8 cellular contexts compared by ENCODE assay signal in the genomic region with DNA sequence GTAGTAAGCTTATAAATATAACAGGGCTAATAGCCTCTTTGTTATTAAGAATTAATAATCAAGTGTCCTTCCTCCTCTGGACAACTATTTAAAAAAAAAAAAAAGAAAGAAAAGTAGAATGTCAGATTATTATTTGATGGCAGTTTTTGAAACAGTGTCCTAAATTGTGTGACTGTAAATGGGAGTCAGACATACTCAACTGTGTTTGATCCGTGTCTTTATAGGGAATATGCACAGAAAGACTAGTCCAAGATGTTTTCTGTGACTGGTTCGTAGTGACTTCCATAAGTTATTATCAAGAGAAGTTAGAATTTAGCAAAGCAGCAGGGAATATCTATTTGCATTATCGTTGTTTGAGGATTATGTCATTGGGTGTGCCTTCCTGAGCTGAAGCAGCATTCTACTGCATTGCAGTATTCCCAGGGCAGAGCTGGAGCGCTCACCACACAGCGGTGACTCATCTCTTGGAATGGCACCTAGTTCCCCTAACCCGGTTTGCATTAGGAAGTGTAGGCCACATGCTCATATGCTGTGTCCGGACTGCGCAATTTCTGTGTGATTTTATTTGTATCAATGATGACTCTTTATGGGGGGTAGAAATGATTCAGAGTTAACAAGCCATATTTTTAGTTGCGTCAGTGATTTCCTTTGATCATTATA. TPM values are rescaled to one million over a fixed set of nuclear protein-coding genes. Genes with fewer than 3 reads are reported as not detected.
A peak's percentile ranks its signal among the peaks of the same experiment; 100 is the strongest.
DNase-seq lines count a peak whose midpoint lies in the region; TF ChIP-seq lines count a peak whose summit lies in the region.

No MANE protein-coding gene starts in this region.

- H3K27me3 ChIP-seq in HAP-1 (ENCODE audit: low read depth) (no peaks in the 10 kb centered on the region), PC-9 (ENCODE audit: insufficient read depth, low read depth) (no peaks in the 10 kb centered on the region), endodermal cell (ENCODE audit: control insufficient read depth, insufficient read depth, low read length, poor library complexity, severe bottlenecking) (no peaks in the 10 kb centered on the region), mesendoderm (ENCODE audit: insufficient read depth, low read length, poor library complexity) (no peaks in the 10 kb centered on the region), vagina (no peaks in the 10 kb centered on the region)

- H3K56ac ChIP-seq in mesendoderm (ENCODE audit: low read length): no peak overlapping the region

- H3K36me3 ChIP-seq in HAP-1 (replicated peaks) (peaks cover 13% of the 10 kb centered on the region), PC-9 (ENCODE audit: low read depth) (peaks cover 49% of the 10 kb centered on the region), endodermal cell (ENCODE audit: control insufficient read depth, insufficient read depth, low read length) (peaks cover 51% of the 10 kb centered on the region), mesendoderm (ENCODE audit: control insufficient read depth, insufficient read depth, low read length) (peaks cover 3% of the 10 kb centered on the region), vagina (peaks cover 0 to 24% of the 10 kb centered on the region in 2 donors)

- H2BK5ac ChIP-seq in mesendoderm (ENCODE audit: low read length): no peak overlapping the region

- TF ChIP-seq POLR2A in vagina (IDR thresholded peaks at IDR 0.05): no peak

- CTCF ChIA-PET in PC-9 (lab: Charles Lee): interaction anchor here (1.1 kb wide), 1 partner anchor 623 kb away, joined by 4 read pairs; no protein-coding TSS in a partner anchor

- 71 to 75% methylated on average over 9 of the region's 9 CpGs for WGBS in endodermal cell (ENCODE audit: insufficient coverage in 1 of 2, insufficient read length in 1 of 2), 2 experiments
- WGBS in mesendoderm (ENCODE audit: extremely low coverage, insufficient coverage, low lambda C conversion rate): no CpG with 5 or more reads among the region's 9 CpGs

- H3K79me2 ChIP-seq in PC-9 (ENCODE audit: low read depth) (peaks cover 96% of the 10 kb centered on the region), mesendoderm (ENCODE audit: control insufficient read depth, insufficient read depth, low read length) (peaks cover 62% of the 10 kb centered on the region)

- BruUV-seq in PC-9 (replicated peaks; lab: Mats Ljungman, UMichigan): no TSS peak

- H3K79me1 ChIP-seq in mesendoderm (ENCODE audit: low read length): peaks cover 23% of the 10 kb centered on the region

- intact Hi-C loops in PC-9 (cut with micrococcal nuclease; ENCODE audit: unreplicated experiment): loop anchor here (1.0 to 2.0 kb wide), 3 partner anchors 8 to 57 kb away; a partner anchor contains a TSS
- intact Hi-C loops in vagina (cut with DNase I): no loop called here

- peaks cover 7% of the 10 kb centered on the region for H3K4me1 Mint-ChIP-seq in endodermal cell

- H3K4me2 ChIP-seq in PC-9 (peak overlapping the region; percentile 83), mesendoderm (ENCODE audit: low read length) (no peak overlapping the region)

- H3K27ac ChIP-seq in PC-9: peak overlapping the region; percentile 96
- H3K27ac ChIP-seq in endodermal cell (ENCODE audit: low read depth, low read length): no peak overlapping the region
- H3K27ac ChIP-seq in mesendoderm (ENCODE audit: low read depth, low read length): no peak overlapping the region
- peak overlapping the region; percentile 79 for H3K27ac ChIP-seq in vagina

- no peak overlapping the region for H3K18ac ChIP-seq in mesendoderm (ENCODE audit: low read length)

- H3K4me1 ChIP-seq in HAP-1 (peaks cover 20% of the 10 kb centered on the region), PC-9 (replicated peaks; ENCODE audit: insufficient read depth) (peaks cover 72% of the 10 kb centered on the region), endodermal cell (ENCODE audit: control insufficient read depth, insufficient read depth, low read length) (peaks cover 5% of the 10 kb centered on the region), mesendoderm (ENCODE audit: control insufficient read depth, low read depth, low read length) (no peaks in the 10 kb centered on the region), vagina (peaks cover 67% of the 10 kb centered on the region)

- no peak overlapping the region for H2AFZ ChIP-seq in PC-9

- H3K36me3 Mint-ChIP-seq in endodermal cell (ENCODE audit: low read depth): peaks cover 43% of the 10 kb centered on the region

- H3K27me3 Mint-ChIP-seq in endodermal cell (ENCODE audit: insufficient read depth): no peaks in the 10 kb centered on the region

- no peaks in the 10 kb centered on the region for H3K9me3 Mint-ChIP-seq in endodermal cell

- DNase-seq in HAP-1 (ENCODE audit: low spot score in 2 of 2) (peak; percentile 59 to 72), PC-9 (peak; percentile 96 to 100), endodermal cell (peak; percentile 71), mesendoderm (peak; percentile 92), vagina (ENCODE audit: extremely low spot score in 2 of 2) (peak in 1 of 2 donors; percentile 96), NK-92 (lab: John Stamatoyannopoulos, UW; ENCODE audit: unreplicated experiment) (no peak), DMS153 (lab: John Stamatoyannopoulos, UW) (no peak)
- DNase-seq in activated CD4-positive, alpha-beta T cell treated with anti-CD3 and anti-CD28 coated beads for 4 hours: no peak

- H3K4me3 Mint-ChIP-seq in endodermal cell: no peak overlapping the region

- no peak overlapping the region for H2BK15ac ChIP-seq in mesendoderm (replicated peaks; ENCODE audit: low read depth)

- no peaks in the 10 kb centered on the region for H3K9me3 ChIP-seq in HAP-1
- H3K9me3 ChIP-seq in PC-9 (ENCODE audit: insufficient read depth, low read depth): no peaks in the 10 kb centered on the region
- H3K9me3 ChIP-seq in endodermal cell (ENCODE audit: control insufficient read depth, low read length): no peaks in the 10 kb centered on the region
- no peaks in the 10 kb centered on the region for H3K9me3 ChIP-seq in vagina

- H3K4me3 ChIP-seq in HAP-1 (no peak overlapping the region), PC-9 (peak overlapping the region; percentile 47; the same call in 1 of the 2 replicates), endodermal cell (ENCODE audit: low read length) (no peak overlapping the region), mesendoderm (ENCODE audit: low read length) (no peak overlapping the region), vagina (no peak overlapping the region)

- no peaks in the 10 kb centered on the region for H3K9me2 ChIP-seq in PC-9 (ENCODE audit: insufficient read depth)

- peak overlapping the region; percentile 77 for H3K27ac Mint-ChIP-seq in endodermal cell

- H4K5ac ChIP-seq in mesendoderm (ENCODE audit: low read length): no peak overlapping the region

- peaks cover 64% of the 10 kb centered on the region for H3F3A ChIP-seq in PC-9 (ENCODE audit: insufficient read depth, low read depth)

- POLR2A ChIA-PET in PC-9 (lab: Charles Lee; ENCODE audit: unreplicated experiment): interaction anchor here (0.6 to 1.1 kb wide), 4 partner anchors 21 to 248 kb away, joined by 3 to 9 read pairs (median 6); no protein-coding TSS in a partner anchor

- no peak overlapping the region for H3K9ac ChIP-seq in endodermal cell (ENCODE audit: extremely low read depth, low read length, poor library complexity, severe bottlenecking)
- no peak overlapping the region for H3K9ac ChIP-seq in mesendoderm (ENCODE audit: low read length)

- in situ Hi-C loops in HAP-1 (cut with MboI; ENCODE audit: low sequenced_read_pairs): loop anchor here (25.0 kb wide), 1 partner anchor 540 kb away; a partner anchor contains a TSS

- H3K4ac ChIP-seq in mesendoderm (ENCODE audit: low read depth, low read length): no peak overlapping the region

- no peaks in the 10 kb centered on the region for H4K20me1 ChIP-seq in PC-9 (ENCODE audit: insufficient read depth)

- H4K8ac ChIP-seq in mesendoderm (ENCODE audit: low read depth, low read length): no peak overlapping the region

- H2BK120ac ChIP-seq in mesendoderm (ENCODE audit: low read depth, low read length): no peak overlapping the region

- TF ChIP-seq CTCF in PC-9 (conservative IDR thresholded peaks at IDR 0.05) (no peak), endodermal cell (conservative IDR thresholded peaks at IDR 0.05) (no peak), vagina (IDR thresholded peaks at IDR 0.05) (no peak)

- no peak overlapping the region for H2AK5ac ChIP-seq in mesendoderm (ENCODE audit: low read length)

- H3K23ac ChIP-seq in mesendoderm (ENCODE audit: low read length): no peak overlapping the region

RNA-seq across cellular contexts. Expression of a gene that starts 7.9 kb away (rescaled TPM):
- total RNA-seq in PC-9 (2021) (1,203 and 1,268 TPM in 2 replicates), endodermal cell (100 to 1,000 TPM; 438 to 443 TPM), vagina (499 TPM)
- polyA plus RNA-seq in endodermal cell (2013, experiment 1 of 2): 270 TPM
- polyA plus RNA-seq in endodermal cell (2013, experiment 2 of 2): 306 TPM
- polyA plus RNA-seq in mesendoderm (2013, experiment 1 of 2): 56.1 TPM
- 51.3 TPM for polyA plus RNA-seq in mesendoderm (2013, experiment 2 of 2)

Comparison
In these comparisons a context has a peak if more than half of its experiments do, and no peak if none do; other contexts are left out.
1. DNase-seq: peak in HAP-1 (2 of 2), PC-9 (2 of 2), endodermal cell (single experiment) and mesendoderm (single experiment); none in NK-92 (single experiment), DMS153 (single experiment) and activated CD4-positive, alpha-beta T cell treated with anti-CD3 and anti-CD28 coated beads for 4 hours (0 of 2).
2. H3K27ac ChIP-seq: peak in PC-9 (single experiment) and vagina (single experiment); none in endodermal cell (single experiment) and mesendoderm (single experiment).